7 cellular contexts compared by ENCODE assay signal in the genomic region with DNA sequence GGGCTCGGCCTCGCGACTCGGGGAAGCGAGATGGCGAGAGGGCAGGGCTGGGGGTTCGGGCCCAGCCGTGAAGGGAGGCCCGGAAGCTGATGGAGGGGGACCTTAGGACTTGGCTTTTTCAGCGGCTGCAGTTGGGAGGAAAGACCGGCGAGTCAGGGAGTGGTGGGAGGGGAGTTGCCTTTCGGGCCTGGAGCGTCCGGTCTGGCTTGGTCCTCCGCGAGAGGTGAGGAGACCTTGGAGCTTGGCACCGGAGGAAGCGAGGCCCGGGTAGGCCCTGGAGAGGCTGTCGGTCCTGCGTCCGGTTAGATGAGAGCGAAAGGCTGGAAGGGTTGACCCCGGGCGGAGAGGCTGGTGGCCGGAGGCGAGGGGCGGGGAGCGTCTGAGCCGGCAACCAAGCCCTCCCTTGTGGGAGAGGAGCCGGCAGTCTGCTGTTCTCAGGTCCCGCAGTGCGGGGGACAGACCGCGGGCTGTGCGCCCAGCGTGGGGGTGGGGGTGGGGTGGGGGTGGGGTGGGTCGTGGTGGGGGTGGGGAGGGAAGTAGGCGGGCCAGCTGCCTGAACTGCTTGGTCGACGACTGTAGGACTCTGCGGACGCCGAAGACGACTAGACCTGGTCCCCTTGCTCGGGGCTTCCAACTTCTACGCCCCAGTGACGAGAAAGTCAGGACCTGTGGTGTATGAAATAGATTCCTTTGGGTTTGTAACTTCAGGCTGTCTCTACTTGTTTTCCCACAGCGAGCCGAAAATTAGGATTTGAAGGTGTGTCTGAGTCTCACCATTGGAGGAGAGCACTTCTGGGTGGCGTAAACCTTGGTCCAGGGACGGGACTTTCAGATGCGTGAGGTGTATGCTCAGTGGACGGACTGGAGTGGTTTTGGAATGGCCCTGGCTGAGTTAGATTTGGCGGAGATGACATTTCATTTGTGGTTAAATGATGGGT. TPM values are rescaled to one million over a fixed set of nuclear protein-coding genes. Genes with fewer than 3 reads are reported as not detected.
DNase-seq lines count a peak whose midpoint lies in the region; ATAC-seq and TF ChIP-seq lines count a peak whose summit lies in the region.

No MANE protein-coding gene starts in this region.

- peak overlapping the region; percentile 71 for H3K27ac Mint-ChIP-seq in activated naive CD8-positive, alpha-beta T cell treated with anti-CD3 and anti-CD28 coated beads, Interleukin-2, amount 50 U/mL, for 24 hours

- H3K27me3 ChIP-seq in Panc1 (ENCODE audit: control insufficient read depth, insufficient read depth, low read length) = no peaks in the 10 kb centered on the region

- in situ Hi-C loops in Panc1 (cut with HindIII; ENCODE audit: low pct_unique_long_range_greater_than_20kb, low sequenced_read_pairs) = no loop called here

- intact Hi-C loops in Panc1 (cut with micrococcal nuclease; ENCODE audit: unreplicated experiment) = no loop called here
- intact Hi-C loops in left cardiac atrium (cut with DNase I) = loop anchor here in 1 of 2 donors (5.0 kb wide), 1 partner anchor 191 kb away; a partner anchor contains a TSS

- CTCF ChIA-PET in Panc1 (lab: Charles Lee) = no interaction called here

- peak overlapping the region; percentile 84 to 93 for H3K4me3 ChIP-seq in Panc1 (ENCODE audit: low read depth in 2 of 2, low read length in 2 of 2)

- H3K4me3 Mint-ChIP-seq in activated naive CD8-positive, alpha-beta T cell treated with anti-CD3 and anti-CD28 coated beads, Interleukin-2, amount 50 U/mL, for 24 hours = peak overlapping the region; percentile 92

- H3K4me1 ChIP-seq in Panc1 (ENCODE audit: control insufficient read depth, insufficient read depth, low read length) = peaks cover 28% of the 10 kb centered on the region

- TF ChIP-seq CTCF in Panc1 (IDR thresholded peaks at IDR 0.05) = no peak

- H3K36me3 ChIP-seq in Panc1 (ENCODE audit: control insufficient read depth, insufficient read depth, low read length) = no peaks in the 10 kb centered on the region

- DNase-seq in Panc1 (ENCODE audit: low read depth, low spot score) = no peak
- DNase-seq in activated naive CD8-positive, alpha-beta T cell treated with anti-CD3 and anti-CD28 coated beads, Interleukin-2, amount 50 U/mL, for 24 hours = peak; percentile 49
- peak; percentile 60 for DNase-seq in left cardiac atrium
- DNase-seq in retina = peak; percentile 85
- DNase-seq in HuH-7 (ENCODE audit: low spot score) = no peak

- H3K27me3 Mint-ChIP-seq in activated naive CD8-positive, alpha-beta T cell treated with anti-CD3 and anti-CD28 coated beads, Interleukin-2, amount 50 U/mL, for 24 hours = no peaks in the 10 kb centered on the region

- POLR2A ChIA-PET in Panc1 (lab: Charles Lee) = no interaction called here

- ATAC-seq in GM18505 (IDR thresholded peaks at IDR 0.05; ENCODE audit: unreplicated experiment) = peak; percentile 10
- peak; percentile 14 for ATAC-seq in HG02642 (IDR thresholded peaks at IDR 0.05; ENCODE audit: poor library complexity, unreplicated experiment)
- ATAC-seq in Panc1 = peak; percentile 4
- ATAC-seq in activated naive CD8-positive, alpha-beta T cell treated with anti-CD3 and anti-CD28 coated beads, Interleukin-2, amount 50 U/mL, for 24 hours = peak; percentile 6
- ATAC-seq in left cardiac atrium = peak; percentile 10 to 36

- TF ChIP-seq POLR2A in GM18505 (IDR thresholded peaks at IDR 0.05; ENCODE audit: borderline replicate concordance, extremely low read depth, insufficient read depth, insufficient read length) = no peak

- H3K9me3 Mint-ChIP-seq in activated naive CD8-positive, alpha-beta T cell treated with anti-CD3 and anti-CD28 coated beads, Interleukin-2, amount 50 U/mL, for 24 hours = no peaks in the 10 kb centered on the region

- no peaks in the 10 kb centered on the region for H3K9me3 ChIP-seq in Panc1 (ENCODE audit: control insufficient read depth, insufficient read depth, low read depth, low read length)

- BruUV-seq in Panc1 (replicated peaks; lab: Mats Ljungman, UMichigan) = TSS peak; percentile 75

- H3K4me1 Mint-ChIP-seq in activated naive CD8-positive, alpha-beta T cell treated with anti-CD3 and anti-CD28 coated beads, Interleukin-2, amount 50 U/mL, for 24 hours = peaks cover 44% of the 10 kb centered on the region

- H3K27ac ChIP-seq in Panc1 (ENCODE audit: low read length) = peak overlapping the region; percentile 83

- peaks cover 29% of the 10 kb centered on the region for H3K36me3 Mint-ChIP-seq in activated naive CD8-positive, alpha-beta T cell treated with anti-CD3 and anti-CD28 coated beads, Interleukin-2, amount 50 U/mL, for 24 hours (ENCODE audit: low read depth)

RNA-seq across cellular contexts. Expression of a gene that starts 1.0 kb away (rescaled TPM):
- total RNA-seq in Panc1 (2021; ENCODE audit: unreplicated experiment) (73.1 TPM), left cardiac atrium (10 to 100 TPM; 38.6 to 52.5 TPM)
- polyA plus RNA-seq in Panc1 (2012; ENCODE audit: insufficient read length) = 28.8 TPM

Comparison
In these comparisons a context has a peak if more than half of its experiments do, and no peak if none do; other contexts are left out.
1. DNase-seq: peak in activated naive CD8-positive, alpha-beta T cell treated with anti-CD3 and anti-CD28 coated beads, Interleukin-2, amount 50 U/mL, for 24 hours (single experiment), left cardiac atrium (single experiment) and retina (single experiment); none in Panc1 (single experiment) and HuH-7 (single experiment).
2. Peak in every context shown above with its lines, with median percentiles within 50 percentile points of each other: ATAC-seq.